22 cellular contexts compared by ENCODE assay signal in the genomic region with DNA sequence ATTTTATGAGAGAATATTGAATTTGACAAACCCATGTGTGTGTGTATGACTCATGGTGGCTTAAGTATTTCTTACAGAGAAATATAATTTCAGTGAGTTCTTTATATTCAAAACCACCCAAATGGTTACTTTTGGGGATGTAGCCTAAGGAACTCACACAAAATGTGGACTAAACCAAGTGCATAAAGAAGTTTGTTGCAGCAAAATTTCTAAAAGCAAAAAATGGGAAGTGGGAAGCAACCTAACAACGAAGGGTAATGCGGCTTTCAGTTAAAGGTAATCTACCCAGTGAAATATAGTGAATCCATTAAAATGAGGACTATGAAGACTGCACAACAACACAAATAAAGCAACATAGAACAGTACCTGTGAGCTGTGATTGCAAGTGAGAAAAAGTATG.
"Had no signal": no experiment of that assay in that cellular context is flagged by ENCODE, and none has a peak within 500 bp of the region (broad histone marks: within the 10 kb centered on the region; RNA-seq: fewer than 3 reads in every experiment).

No MANE protein-coding gene starts in this region.

- H3K36me3 ChIP-seq: esophagus squamous epithelium, gastrocnemius medialis, sigmoid colon, transverse colon, uterus had no signal

- DNase-seq: activated B cell treated with CpG ODN at 0.5 μM for 24 hours; activated CD4-positive, alpha-beta T cell treated with anti-CD3 and anti-CD28 coated beads for 4 hours; activated CD4-positive, alpha-beta T cell treated with anti-CD3 and anti-CD28 coated beads, Interleukin-2, amount 50 U/mL, for 48 hours; activated CD8-positive, alpha-beta memory T cell treated with anti-CD3 and anti-CD28 coated beads, Interleukin-2, amount 50 U/mL, for 48 hours; activated naive CD4-positive, alpha-beta T cell treated with Interleukin-2 at 50 U/mL for 16 hours; activated naive CD8-positive, alpha-beta T cell treated with anti-CD3 and anti-CD28 coated beads for 36 hours; activated T-cell treated with anti-CD3 and anti-CD28 coated beads, Interleukin-2, amount 50 U/mL, for 4 hours; central memory CD4-positive, alpha-beta T cell; endodermal cell; esophagus squamous epithelium; gastrocnemius medialis; hypothalamus; left ventricle myocardium superior; mammary epithelial cell; natural killer cell; retina; sigmoid colon; stimulated activated CD4-positive, alpha-beta T cell treated with anti-CD3 and anti-CD28 coated beads, Interleukin-15, amount 100 ng/mL, for 24 hours; transverse colon; uterus had no signal

- H3K9me3 ChIP-seq: esophagus squamous epithelium, gastrocnemius medialis, sigmoid colon, transverse colon, uterus had no signal

- H3K4me2 ChIP-seq: smooth muscle cell had no signal

- H3K27me3 ChIP-seq: esophagus squamous epithelium, gastrocnemius medialis, sigmoid colon, transverse colon, uterus had no signal

- H3K27ac ChIP-seq: esophagus squamous epithelium, gastrocnemius medialis, sigmoid colon, transverse colon, uterus had no signal

- ATAC-seq: activated T-cell treated with anti-CD3 and anti-CD28 coated beads, Interleukin-2, amount 50 U/mL, for 4 hours; gastrocnemius medialis; left ventricle myocardium superior; natural killer cell; stimulated activated memory B cell treated with anti-CD40 and anti-IgM and Interleukin-4, amounts not matched to agents 10 μg/mL and 1 μg/mL and 100 μg/mL, for 72 hours had no signal

- H3K4me1 ChIP-seq: esophagus squamous epithelium, gastrocnemius medialis, sigmoid colon, transverse colon, uterus had no signal

- H3K4me3 ChIP-seq: esophagus squamous epithelium, gastrocnemius medialis, sigmoid colon, smooth muscle cell, transverse colon, uterus had no signal
